In the genomic region with DNA sequence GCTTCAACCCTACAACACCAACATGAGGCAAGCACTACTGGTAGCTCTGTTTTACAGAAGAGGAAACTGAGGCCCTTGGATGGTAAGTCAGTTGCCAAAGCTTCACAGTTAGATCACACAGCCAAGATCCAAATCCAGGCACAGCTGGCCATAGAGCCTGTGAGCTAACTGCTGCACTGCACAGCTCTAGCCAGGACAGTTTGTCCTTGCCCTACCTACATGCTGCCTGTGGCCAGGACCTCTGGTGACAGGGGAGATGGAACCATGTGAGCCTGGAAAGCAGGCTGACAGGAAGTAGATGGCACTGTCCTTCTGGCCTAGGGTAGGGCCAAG, we compare ENCODE assay signal across 14 cellular contexts.
A peak's percentile ranks its signal among the peaks of the same experiment; 100 is the strongest.
DNase-seq lines count a peak whose midpoint lies in the region; ATAC-seq, FAIRE-seq and TF ChIP-seq lines count a peak whose summit lies in the region.
"Had no signal": no experiment of that assay in that cellular context is flagged by ENCODE, and none has a peak within 500 bp of the region (broad histone marks: within the 10 kb centered on the region; RNA-seq: fewer than 3 reads in every experiment).

No MANE protein-coding gene starts in this region.

- SMC1A ChIA-PET in GM12878 (lab: Charles Lee; ENCODE audit: uncharacterized antibody, unreplicated experiment), result interaction anchor here (0.6 to 4.3 kb wide), 31 partner anchors 9 to 534 kb away, joined by 3 to 43 read pairs (median 4); no protein-coding TSS in a partner anchor

- no peaks in the 10 kb centered on the region for H3K36me3 ChIP-seq in GM12878 (ENCODE audit: control insufficient read depth in 2 of 2, insufficient read depth in 2 of 2, low read length in 1 of 2)
- H3K36me3 ChIP-seq: brain microvascular endothelial cell had no signal

- no peak for TF ChIP-seq EP300 in GM12878 (IDR thresholded peaks at IDR 0.05; ENCODE audit: borderline replicate concordance in 1 of 2, control insufficient read depth in 1 of 2, low read depth in 2 of 2, low read length in 2 of 2)

- no peaks in the 10 kb centered on the region; a peak in 1 of 4 replicates for H3K27me3 ChIP-seq in GM12878 (replicated peaks in 1 of 2; ENCODE audit: control insufficient read depth in 2 of 2, insufficient read depth in 2 of 2, low read length in 1 of 2)
- H3K27me3 ChIP-seq: brain microvascular endothelial cell had no signal

- H3K27me3 Mint-ChIP-seq in activated T-cell treated with anti-CD3 and anti-CD28 coated beads, Interleukin-2, amount 50 U/mL, for 24 hours, result no peaks in the 10 kb centered on the region

- TF ChIP-seq CTCF in 22Rv1 (IDR thresholded peaks at IDR 0.05) (no peak), GM12878 (IDR thresholded peaks at IDR 0.05 in 2 of 3, conservative IDR thresholded peaks at IDR 0.05 in 1 of 3; ENCODE audit: control insufficient read depth in 2 of 3, extremely low read depth in 1 of 3, insufficient read depth in 1 of 3, low read depth in 3 of 3, low read length in 3 of 3) (no peak)

- H3K4me3 Mint-ChIP-seq in activated T-cell treated with anti-CD3 and anti-CD28 coated beads, Interleukin-2, amount 50 U/mL, for 24 hours, result no peak overlapping the region

- no peaks in the 10 kb centered on the region for H3K79me2 ChIP-seq in GM12878 (ENCODE audit: control insufficient read depth, insufficient read depth, low read length)

- TF ChIP-seq RAD21 in GM12878 (IDR thresholded peaks at IDR 0.05; ENCODE audit: insufficient read depth, low read depth, low read length), result no peak

- TF ChIP-seq POLR2A in GM12878 (IDR thresholded peaks at IDR 0.05; ENCODE audit: low read depth, low read length), result no peak

- H2AFZ ChIP-seq in GM12878 (ENCODE audit: control insufficient read depth, low read depth, low read length), result no peak overlapping the region

- DNase-seq in GM12878 (ENCODE audit: low read depth, low spot score) (peak; percentile 11), NCI-H1092 (lab: John Stamatoyannopoulos, UW) (no peak)
- no peak for DNase-seq in activated T-cell treated with anti-CD3 and anti-CD28 coated beads, Interleukin-2, amount 50 U/mL, for 24 hours
- DNase-seq in activated naive CD4-positive, alpha-beta T cell treated with anti-CD3 and anti-CD28 coated beads, Interleukin-2, amount 50 U/mL, for 16 hours, result no peak
- DNase-seq: brain microvascular endothelial cell, Karpas-422, NCI-H446, retina, RPMI8226 had no signal

- peaks cover 18% of the 10 kb centered on the region for H3K4me1 Mint-ChIP-seq in activated T-cell treated with anti-CD3 and anti-CD28 coated beads, Interleukin-2, amount 50 U/mL, for 24 hours (ENCODE audit: low read depth)

- no peaks in the 10 kb centered on the region for H3K36me3 Mint-ChIP-seq in activated T-cell treated with anti-CD3 and anti-CD28 coated beads, Interleukin-2, amount 50 U/mL, for 24 hours (ENCODE audit: low read depth)

- CTCF ChIA-PET in GM12878 (lab: Yijun Ruan, JAX), result interaction anchor here (0.7 to 2.3 kb wide), 8 partner anchors 8 to 88 kb away, joined by 3 to 9 read pairs (median 3); no protein-coding TSS in a partner anchor

- FAIRE-seq in GM12878 (lab: Jason Lieb, UNC), result no peak
- FAIRE-seq: endothelial cell of umbilical vein had no signal

- POLR2A ChIA-PET in GM12878 (lab: Charles Lee), result interaction anchor here (0.6 to 1.8 kb wide), 6 partner anchors 9 to 1268 kb away, joined by 3 to 7 read pairs (median 4); no protein-coding TSS in a partner anchor

- intact Hi-C loops in GM12878 (cut with micrococcal nuclease; ENCODE audit: unreplicated experiment), result loop anchor here (1.0 to 2.0 kb wide), 4 partner anchors 23 to 391 kb away; no protein-coding TSS in a partner anchor

- no peaks in the 10 kb centered on the region for H3K4me1 ChIP-seq in GM12878 (ENCODE audit: control insufficient read depth, insufficient read depth, low read length)

- no peaks in the 10 kb centered on the region; the same call in 2 of the 3 replicates for H3K9me3 ChIP-seq in GM12878 (replicated peaks; ENCODE audit: control insufficient read depth, insufficient read depth, low read length)

- in situ Hi-C loops in GM12878 (cut with MboI), result no loop called here

- ATAC-seq in GM21423 (IDR thresholded peaks at IDR 0.05; ENCODE audit: unreplicated experiment) (peak; percentile 37), HG03045 (IDR thresholded peaks at IDR 0.05; ENCODE audit: unreplicated experiment) (peak; percentile 40), GM12878 (peak; percentile 70), GM19455 (IDR thresholded peaks at IDR 0.05; ENCODE audit: unreplicated experiment) (no peak)

- H3K27ac Mint-ChIP-seq in activated T-cell treated with anti-CD3 and anti-CD28 coated beads, Interleukin-2, amount 50 U/mL, for 24 hours, result no peak overlapping the region

- no peaks in the 10 kb centered on the region for H3K9me3 Mint-ChIP-seq in activated T-cell treated with anti-CD3 and anti-CD28 coated beads, Interleukin-2, amount 50 U/mL, for 24 hours

- H4K20me1 ChIP-seq in GM12878 (ENCODE audit: control insufficient read depth, insufficient read depth), result no peaks in the 10 kb centered on the region

- no peak overlapping the region for H3K9ac ChIP-seq in GM12878 (ENCODE audit: control insufficient read depth, insufficient read depth, low read length)

- RAD21 ChIA-PET in GM12878 (lab: Charles Lee; ENCODE audit: unreplicated experiment), result interaction anchor here (0.9 to 3.2 kb wide), 14 partner anchors 10 to 391 kb away, joined by 3 to 28 read pairs (median 6); no protein-coding TSS in a partner anchor

- no peak overlapping the region for H3K4me3 ChIP-seq in GM12878

- H3K27ac ChIP-seq in 22Rv1 (peak overlapping the region; percentile 76), GM12878 (ENCODE audit: control insufficient read depth, insufficient read depth) (no peak overlapping the region)
- H3K27ac ChIP-seq: brain microvascular endothelial cell had no signal

- no peak overlapping the region for H3K4me2 ChIP-seq in GM12878 (ENCODE audit: control insufficient read depth, insufficient read depth)

- BruUV-seq in GM12878 (replicated peaks; lab: Mats Ljungman, UMichigan), result no TSS peak

TF ChIP-seq in GM12878, 131 proteins besides CTCF, POLR2A, EP300 and RAD21:
- TF ChIP-seq MAX (IDR thresholded peaks at IDR 0.05; ENCODE audit: low read depth, low read length), result no peak
- no peak for TF ChIP-seq SMAD5 (IDR thresholded peaks at IDR 0.05; ENCODE audit: low read depth)
- no peak for TF ChIP-seq CBX3 (IDR thresholded peaks at IDR 0.05; ENCODE audit: borderline replicate concordance, low read depth)
- no peak for TF ChIP-seq CHD2 (IDR thresholded peaks at IDR 0.05; ENCODE audit: borderline replicate concordance, low read depth, low read length)
- TF ChIP-seq MLLT1 (IDR thresholded peaks at IDR 0.05), result no peak
- TF ChIP-seq KDM1A (IDR thresholded peaks at IDR 0.05; ENCODE audit: borderline replicate concordance), result no peak
- no peak for TF ChIP-seq NR2C2 (IDR thresholded peaks at IDR 0.05; ENCODE audit: borderline replicate concordance, control insufficient read depth, insufficient read length, low read depth)
- TF ChIP-seq MXI1 (IDR thresholded peaks at IDR 0.05; ENCODE audit: low read depth, low read length), result no peak
- no peak for TF ChIP-seq DPF2 (IDR thresholded peaks at IDR 0.05)
- no peak for TF ChIP-seq ZZZ3 (IDR thresholded peaks at IDR 0.05; ENCODE audit: control insufficient read depth, insufficient read length, low read depth)
- TF ChIP-seq SRF (IDR thresholded peaks at IDR 0.05; ENCODE audit: low read depth in 2 of 2, low read length in 2 of 2), result no peak
- TF ChIP-seq TBL1XR1 (IDR thresholded peaks at IDR 0.05; ENCODE audit: low read depth, low read length), result no peak
- no peak for TF ChIP-seq ZNF24 (IDR thresholded peaks at IDR 0.05)
- no peak for TF ChIP-seq RB1 (IDR thresholded peaks at IDR 0.05; ENCODE audit: borderline replicate concordance)
- no peak for TF ChIP-seq RUNX3 (IDR thresholded peaks at IDR 0.05; ENCODE audit: low read length)
- TF ChIP-seq ZNF622 (IDR thresholded peaks at IDR 0.05), result no peak
- TF ChIP-seq NR2F1 (conservative IDR thresholded peaks at IDR 0.05), result no peak
- TF ChIP-seq TAF1 (IDR thresholded peaks at IDR 0.05; ENCODE audit: borderline replicate concordance, low read depth, low read length), result no peak
- no peak for TF ChIP-seq SMAD1 (IDR thresholded peaks at IDR 0.05; ENCODE audit: low read depth, partially characterized antibody)
